ENCODE assay signal across 9 cellular contexts in genomic region chr14:106786697-106787096, GRCh38.
"Had no signal": no experiment of that assay in that cellular context is flagged by ENCODE, and none has a peak within 500 bp of the region (broad histone marks: within the 10 kb centered on the region; RNA-seq: fewer than 3 reads in every experiment).

No MANE protein-coding gene starts in this region.

- ATAC-seq: HCT116, K562 had no signal

- H2AFZ ChIP-seq: GM23248 had no signal

- H3K4me3 Mint-ChIP-seq: HFFc6 had no signal

- FAIRE-seq: K562 had no signal

- H3K9ac ChIP-seq: GM23248 had no signal

- H3K9me3 ChIP-seq: HAP-1 had no signal

- H3K27ac ChIP-seq: GM23248, HL-60 had no signal

- H3K4me1 ChIP-seq: HAP-1 had no signal

- H3K27ac Mint-ChIP-seq: HFFc6 had no signal

- DNase-seq: GM23248, GOT3, H7, HFFc6, IMR-90 had no signal

- H3K4me3 ChIP-seq: GM23248, HAP-1, K562 had no signal

- H3K36me3 ChIP-seq: HAP-1 had no signal
